Comparison of ENCODE assay signal across 8 cellular contexts in the genomic region with DNA sequence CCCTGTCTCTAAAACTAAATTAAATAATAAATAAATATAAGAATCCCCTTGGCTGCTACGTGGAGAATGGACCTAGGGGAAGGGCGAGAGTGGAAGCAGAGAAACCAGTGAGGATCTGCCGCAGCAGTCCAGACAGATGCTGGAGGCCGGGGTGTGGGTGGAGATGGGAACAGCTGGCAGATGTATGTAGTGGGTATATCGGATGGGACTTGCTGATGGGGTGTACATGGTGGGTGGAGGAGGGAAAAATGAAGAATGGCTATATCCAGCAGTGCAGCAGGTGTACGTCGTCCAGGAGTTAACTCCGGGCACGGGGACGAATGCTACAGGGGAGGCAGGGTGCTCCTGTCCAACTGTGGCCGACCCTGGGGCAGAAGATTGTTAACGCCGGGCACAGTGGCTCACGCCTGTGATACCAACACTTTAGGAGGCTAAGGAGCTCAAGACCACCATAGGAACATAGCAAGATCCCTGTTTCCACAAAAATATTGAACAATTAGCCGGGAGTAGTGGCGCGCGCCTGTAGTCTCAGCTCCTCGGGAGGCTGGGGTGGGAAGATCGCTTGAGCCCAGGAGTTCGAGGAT. TPM values are rescaled to one million over a fixed set of nuclear protein-coding genes. Genes with fewer than 3 reads are reported as not detected.
DNase-seq lines count a peak whose midpoint lies in the region; ATAC-seq, FAIRE-seq and TF ChIP-seq lines count a peak whose summit lies in the region.

No MANE protein-coding gene starts in this region.

- no peak for TF ChIP-seq RAD21 in K562 (CRISPR knock-in tag; conservative IDR thresholded peaks at IDR 0.05 in 1 of 2, IDR thresholded peaks at IDR 0.05 in 1 of 2)

- H3K9ac ChIP-seq in K562 (ENCODE audit: insufficient read depth in 1 of 2, low read depth in 2 of 2, low read length in 2 of 2): peak overlapping the region; percentile 46 to 88; a peak in 3 of 4 replicates

- H3K4me1 Mint-ChIP-seq in mesothelial cell of epicardium: peaks cover 13% of the 10 kb centered on the region

- H3K27ac ChIP-seq in A673 (ENCODE audit: low read depth, low read length, poor library complexity, severe bottlenecking) (no peak overlapping the region), HEK293 (ENCODE audit: extremely low read depth, low read depth, low read length) (peak overlapping the region; percentile 62; the same call in 1 of the 2 replicates), K562 (ENCODE audit: extremely low read depth, low read depth, low read length) (no peak overlapping the region; the same call in 2 of the 3 replicates)

- H3K4me1 ChIP-seq in A673 (ENCODE audit: insufficient read depth, low read length, poor library complexity, severe bottlenecking) (peaks cover 7% of the 10 kb centered on the region), HEK293 (ENCODE audit: control insufficient read depth, insufficient read depth, low read length) (peaks cover 14% of the 10 kb centered on the region), K562 (replicated peaks in 1 of 2; ENCODE audit: control insufficient read depth in 2 of 2, insufficient read depth in 2 of 2, low read length in 2 of 2) (peaks cover 0 to 18% of the 10 kb centered on the region in 2 experiments; a peak in 4 of 5 replicates)

- no peak for TF ChIP-seq EP300 in K562 (IDR thresholded peaks at IDR 0.05; ENCODE audit: low read length)

- ATAC-seq in K562 (no peak), GM18907 (IDR thresholded peaks at IDR 0.05; ENCODE audit: unreplicated experiment) (no peak)

- peak overlapping the region; percentile 100 for H3K4me3 Mint-ChIP-seq in mesothelial cell of epicardium

- H3K27me3 Mint-ChIP-seq in mesothelial cell of epicardium (ENCODE audit: low read depth): no peaks in the 10 kb centered on the region

- WGBS in K562 (ENCODE audit: insufficient coverage, low coverage, missing lambda C conversion rate): 7% methylated on average over 21 of the region's 21 CpGs

- H3K27me3 ChIP-seq in A673 (replicated peaks; ENCODE audit: insufficient read depth, low read depth, low read length, poor library complexity): no peaks in the 10 kb centered on the region
- no peaks in the 10 kb centered on the region for H3K27me3 ChIP-seq in K562 (ENCODE audit: control insufficient read depth in 2 of 2, insufficient read depth in 2 of 2, low read length in 2 of 2)

- no peaks in the 10 kb centered on the region for H3K9me3 Mint-ChIP-seq in mesothelial cell of epicardium

- intact Hi-C loops in A673 (cut with micrococcal nuclease; ENCODE audit: unreplicated experiment) (loop anchor here (5.0 to 10.0 kb wide), 2 partner anchors 214 to 279 kb away; partner anchors contain the start of gene NUDT19), K562 (cut with micrococcal nuclease) (loop anchor here (5.0 to 10.0 kb wide), 3 partner anchors 206 to 404 kb away; partner anchors contain the start of genes CEBPG and NUDT19)

- in situ Hi-C loops in K562 (cut with MboI): loop anchor here (5.0 kb wide), 1 partner anchor 151 kb away; no protein-coding TSS in a partner anchor

- FAIRE-seq in K562 (lab: Jason Lieb, UNC) (no peak), urothelium cell line (lab: Jason Lieb, UNC) (no peak)

- H3K36me3 ChIP-seq in A673 (ENCODE audit: insufficient read depth, low read length, poor library complexity, severe bottlenecking): no peaks in the 10 kb centered on the region
- peaks cover 37 to 50% of the 10 kb centered on the region in 2 experiments for H3K36me3 ChIP-seq in HEK293 (ENCODE audit: control insufficient read depth in 2 of 2, insufficient read depth in 1 of 2, low read length in 2 of 2)
- H3K36me3 ChIP-seq in K562 (ENCODE audit: control insufficient read depth, insufficient read depth, low read length): 0 out of 3 replicates have a peak, but pooled peaks cover 5% of the 10 kb centered on the region

- no peak for TF ChIP-seq POLR2A in K562 (conservative IDR thresholded peaks at IDR 0.05)

- BruUV-seq in A673 (replicated peaks; lab: Mats Ljungman, UMichigan): TSS peak; percentile 81
- BruUV-seq in K562 (replicated peaks; lab: Mats Ljungman, UMichigan): TSS peak; percentile 70

- peak overlapping the region; percentile 93 for H3K4me2 ChIP-seq in K562 (ENCODE audit: insufficient read depth, low read length)

- peaks cover 6% of the 10 kb centered on the region for H3K79me2 ChIP-seq in K562 (ENCODE audit: control insufficient read depth, insufficient read depth, low read length)

- TF ChIP-seq CTCF in A673 (conservative IDR thresholded peaks at IDR 0.05; ENCODE audit: low read depth, low read length) (no peak), HEK293 (tag by site-specific recombination; IDR thresholded peaks at IDR 0.05) (peak; percentile 19; the same call in 1 of the 2 replicates), K562 (IDR thresholded peaks at IDR 0.05 in 2 of 3, conservative IDR thresholded peaks at IDR 0.05 in 1 of 3; ENCODE audit: insufficient read depth in 2 of 3, low read depth in 1 of 3, low read length in 3 of 3) (no peak), mesothelial cell of epicardium (IDR thresholded peaks at IDR 0.05; ENCODE audit: unreplicated experiment) (no peak)

- POLR2A ChIA-PET in A673 (lab: Charles Lee; ENCODE audit: low non-redundant PET) (interaction anchor here (0.6 to 0.7 kb wide), 2 partner anchors 97 to 735 kb away, joined by 5 to 7 read pairs; no protein-coding TSS in a partner anchor), HEK293 (lab: Yijun Ruan, JAX) (interaction anchor here (0.6 to 2.1 kb wide), 18 partner anchors 10 to 296 kb away, joined by 3 to 14 read pairs (median 4); partner anchors contain the start of genes ANKRD27, GPATCH1, NUDT19 and RGS9BP), K562 (lab: Yijun Ruan, JAX) (interaction anchor here (0.6 to 1.0 kb wide), 4 partner anchors 14 to 666 kb away, joined by 3 to 6 read pairs (median 3); no protein-coding TSS in a partner anchor)

- H3K36me3 Mint-ChIP-seq in mesothelial cell of epicardium: peaks cover 9% of the 10 kb centered on the region

- H3K9me1 ChIP-seq in K562 (ENCODE audit: control insufficient read depth, insufficient read depth, low read length): no peaks in the 10 kb centered on the region

- no peak for DNase-seq in A673 (ENCODE audit: low spot score)
- no peak for DNase-seq in K562 (ENCODE audit: extremely low read depth in 1 of 4, low spot score in 3 of 4)
- no peak for DNase-seq in mesothelial cell of epicardium (ENCODE audit: low spot score in 2 of 2, unreplicated experiment in 2 of 2)
- no peak for DNase-seq in urothelium cell line (ENCODE audit: low spot score)
- no peak for DNase-seq in NCI-H524 treated with DMSO at 0.1 percent for 48 hours (lab: John Stamatoyannopoulos, UW)
- no peak for DNase-seq in SW 1271 (lab: John Stamatoyannopoulos, UW)

- peak overlapping the region; percentile 96 for H3K27ac Mint-ChIP-seq in mesothelial cell of epicardium

- H4K20me1 ChIP-seq in K562 (replicated peaks; ENCODE audit: control insufficient read depth, insufficient read depth, low read length): no peaks in the 10 kb centered on the region

- CTCF ChIA-PET in A673 (lab: Charles Lee) (interaction anchor here (0.6 kb wide), 1 partner anchor 371 kb away, joined by 4 read pairs; no protein-coding TSS in a partner anchor), HEK293 (lab: Yijun Ruan, JAX) (interaction anchor here (0.6 to 13.3 kb wide), 7 partner anchors 10 to 532 kb away, joined by 3 to 335 read pairs (median 4); no protein-coding TSS in a partner anchor), K562 (lab: Yijun Ruan, JAX; ENCODE audit: low intra/inter-chr PET ratio) (no interaction called here)

- H3K9me3 ChIP-seq in A673 (ENCODE audit: low read depth, low read length, poor library complexity, severe bottlenecking) (no peaks in the 10 kb centered on the region), HEK293 (ENCODE audit: control insufficient read depth, insufficient read depth, low read depth, low read length) (no peaks in the 10 kb centered on the region), K562 (replicated peaks; ENCODE audit: control insufficient read depth, insufficient read depth, low read depth, low read length) (no peaks in the 10 kb centered on the region)

- H3K4me3 ChIP-seq in A673 (ENCODE audit: low read depth, low read length, poor library complexity, severe bottlenecking): peak overlapping the region; percentile 72
- peak overlapping the region; percentile 64 for H3K4me3 ChIP-seq in HEK293 (ENCODE audit: low read depth, low read length)
- H3K4me3 ChIP-seq in K562: peak overlapping the region; percentile 72

- peak overlapping the region; percentile 78 for H2AFZ ChIP-seq in K562 (ENCODE audit: low read depth, low read length)

RNA-seq across cellular contexts. Expression of gene CEP89, which starts 0.7 kb away (rescaled TPM):
- total RNA-seq in A673 (2021) (38.7 and 47.2 TPM in 2 replicates), K562 (2014; rRNA removed) (5.6 and 8.5 TPM in 2 replicates), K562 (2014; rRNA removed; fragmentation: Illumina TruSeq; extraction: Trizol) (5.5 and 7.1 TPM in 2 replicates), K562 (2015; rRNA removed; fragmentation: Illumina TruSeq; extraction: Trizol) (7.2 and 7.7 TPM in 2 replicates), K562 (2021) (10.2 and 10.5 TPM in 2 replicates), mesothelial cell of epicardium (29.0 to 35.2 TPM (median 30.2 TPM) in 3 replicates)
- 18.6 and 39.9 TPM in 2 replicates for total RNA-seq in K562 (2011; cell fraction: chromatin; rRNA removed; ENCODE audit: low replicate concordance)
- total RNA-seq in K562 (2011; cell fraction: nucleolus; rRNA removed): 25.4 and 32.4 TPM in 2 replicates
- 24.4 and 30.5 TPM in 2 replicates for total RNA-seq in K562 (2011; cell fraction: nucleoplasm; rRNA removed)
- polyA plus RNA-seq in K562 (2011; rRNA removed) (11.2 and 13.0 TPM in 2 replicates), K562 (2014; fragmentation: Illumina TruSeq; extraction: Trizol) (14.3 and 15.0 TPM in 2 replicates), K562 (2014; fragmentation: Nextera tagmentation; extraction: Ambion mirVana) (1 to 10 TPM; 5.5 to 7.0 TPM), K562 (2014; rRNA removed) (13.8 and 14.1 TPM in 2 replicates)
- 17.9 and 25.7 TPM in 2 replicates for polyA plus RNA-seq in K562 (2011; cell fraction: cytosol; rRNA removed)
- polyA plus RNA-seq in K562 (2011; cell fraction: nucleus; rRNA removed): 31.4 and 44.8 TPM in 2 replicates
- polyA plus RNA-seq in K562 (2012): 11.2 and 14.9 TPM in 2 replicates
- 15.6 and 19.8 TPM in 2 replicates for polyA minus RNA-seq in K562 (2011; rRNA and poly(A)+ RNA removed)
- 10.4 and 15.0 TPM in 2 replicates for polyA minus RNA-seq in K562 (2011; cell fraction: cytosol; rRNA and poly(A)+ RNA removed)
- polyA minus RNA-seq in K562 (2011; cell fraction: nucleus; rRNA and poly(A)+ RNA removed): 9.4 and 15.8 TPM in 2 replicates

RNA-seq across cellular contexts. Expression of gene FAAP24, which starts 0.9 kb away (rescaled TPM):
- 10.0 and 11.1 TPM in 2 replicates for total RNA-seq in A673 (2021)
- total RNA-seq in K562 (2011; cell fraction: chromatin; rRNA removed; ENCODE audit: low replicate concordance): 3.4 and 4.9 TPM in 2 replicates
- 3.9 and 5.7 TPM in 2 replicates for total RNA-seq in K562 (2011; cell fraction: nucleolus; rRNA removed)
- total RNA-seq in K562 (2011; cell fraction: nucleoplasm; rRNA removed): 2.4 and 2.9 TPM in 2 replicates
- total RNA-seq in K562 (2014; rRNA removed): 5.5 and 6.0 TPM in 2 replicates
- 4.6 and 6.2 TPM in 2 replicates for total RNA-seq in K562 (2014; rRNA removed; fragmentation: Illumina TruSeq; extraction: Trizol)
- 5.5 and 6.5 TPM in 2 replicates for total RNA-seq in K562 (2015; rRNA removed; fragmentation: Illumina TruSeq; extraction: Trizol)
- 4.9 and 7.4 TPM in 2 replicates for total RNA-seq in K562 (2021)
- polyA plus RNA-seq in K562 (2011; rRNA removed): 6.8 and 8.2 TPM in 2 replicates
- polyA plus RNA-seq in K562 (2011; cell fraction: cytosol; rRNA removed): 5.8 and 8.5 TPM in 2 replicates
- polyA plus RNA-seq in K562 (2011; cell fraction: nucleus; rRNA removed): 1.7 and 2.0 TPM in 2 replicates
- polyA plus RNA-seq in K562 (2012): 7.2 and 12.2 TPM in 2 replicates
- polyA plus RNA-seq in K562 (2014; fragmentation: Illumina TruSeq; extraction: Trizol): 8.7 and 11.8 TPM in 2 replicates
- 10 to 100 TPM; 16.0 to 21.6 TPM for polyA plus RNA-seq in K562 (2014; fragmentation: Nextera tagmentation; extraction: Ambion mirVana)
- polyA plus RNA-seq in K562 (2014; rRNA removed): 6.3 and 10.8 TPM in 2 replicates
- polyA minus RNA-seq in K562 (2011; rRNA and poly(A)+ RNA removed): 4.0 and 6.4 TPM in 2 replicates
- 2.5 and 4.8 TPM in 2 replicates for polyA minus RNA-seq in K562 (2011; cell fraction: cytosol; rRNA and poly(A)+ RNA removed)
- 1.3 and 1.6 TPM in 2 replicates for polyA minus RNA-seq in K562 (2011; cell fraction: nucleus; rRNA and poly(A)+ RNA removed)
- 4.3 to 6.0 TPM (median 5.2 TPM) in 3 replicates for total RNA-seq in mesothelial cell of epicardium
